In the genomic region with DNA sequence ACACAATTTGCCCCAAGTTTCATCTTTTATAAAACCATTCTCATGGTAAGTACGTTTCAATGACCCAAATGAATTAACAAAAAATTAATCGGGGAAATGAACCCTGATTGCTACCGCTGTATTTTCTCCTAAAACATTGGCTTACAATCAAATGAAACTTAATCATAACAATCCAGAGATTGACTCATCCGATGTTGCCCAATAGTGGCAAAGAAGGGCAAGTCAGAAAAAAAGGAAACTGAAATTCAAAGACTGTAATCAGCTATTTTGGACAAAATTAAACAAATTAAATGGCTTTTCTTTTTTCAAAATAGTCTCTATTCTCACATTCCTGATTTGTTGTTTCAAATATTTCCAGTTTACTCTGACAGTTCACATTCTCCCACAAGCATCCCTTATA, we compare ENCODE assay signal across 17 cellular contexts. TPM values are rescaled to one million over a fixed set of nuclear protein-coding genes. Genes with fewer than 3 reads are reported as not detected.
DNase-seq lines count a peak whose midpoint lies in the region; ATAC-seq and TF ChIP-seq lines count a peak whose summit lies in the region.
"Had no signal": no experiment of that assay in that cellular context is flagged by ENCODE, and none has a peak within 500 bp of the region (broad histone marks: within the 10 kb centered on the region; RNA-seq: fewer than 3 reads in every experiment).

No MANE protein-coding gene starts in this region.

- no peak for ATAC-seq in psoas muscle
- ATAC-seq in CD4-positive, alpha-beta T cell (ENCODE audit: poor library complexity) = no peak
- no peak for ATAC-seq in activated CD4-positive, CD25-positive, alpha-beta regulatory T cell treated with anti-CD3 and anti-CD28 coated beads, Interleukin-2, amount 50 U/mL, for 24 hours
- ATAC-seq: naive thymus-derived CD4-positive, alpha-beta T cell; stimulated activated naive CD8-positive, alpha-beta T cell treated with anti-CD3 and anti-CD28 coated beads, Interleukin-15, amount 100 ng/mL, for 72 hours had no signal

- H3K4me3 Mint-ChIP-seq in activated T-helper 2 cell treated with anti-CD3 and anti-CD28 coated beads, Interferon-gamma antibody, Interleukin-2, Interleukin-4, amounts not matched to agents 10 μg/mL and 5 μg/mL and 100 μg/mL, durations not matched to agents 14 hours and 24 hours and 36 hours (ENCODE audit: low read depth) = no peak overlapping the region
- H3K4me3 Mint-ChIP-seq in CD4-positive, alpha-beta T cell = no peak overlapping the region
- H3K4me3 Mint-ChIP-seq: activated naive CD8-positive, alpha-beta T cell treated with anti-CD3 and anti-CD28 coated beads, Interleukin-2, amount 10 ng/mL, durations not matched to agents 7 days and 5 days; naive thymus-derived CD4-positive, alpha-beta T cell; stimulated activated naive CD8-positive, alpha-beta T cell treated with anti-CD3 and anti-CD28 coated beads, Interleukin-15, amount 100 ng/mL, for 72 hours had no signal

- H3K27ac ChIP-seq in brain microvascular endothelial cell (no peak overlapping the region), psoas muscle (no peak overlapping the region)
- H3K27ac ChIP-seq in CD4-positive, alpha-beta T cell (ENCODE audit: low read depth, low read length) = no peak overlapping the region
- H3K27ac ChIP-seq: right lobe of liver had no signal

- WGBS in psoas muscle, 3 donors = 84 to 87% (median 84%) methylated on average over 4 of the region's 4 CpGs

- POLR2A ChIA-PET in CD4-positive, alpha-beta T cell (lab: Charles Lee) = no interaction called here

- H3K9me3 ChIP-seq in psoas muscle = no peaks in the 10 kb centered on the region
- H3K9me3 ChIP-seq in CD4-positive, alpha-beta T cell (ENCODE audit: control insufficient read depth, low read length) = no peaks in the 10 kb centered on the region
- H3K9me3 ChIP-seq: HAP-1, right lobe of liver had no signal

- TF ChIP-seq CTCF in brain microvascular endothelial cell (IDR thresholded peaks at IDR 0.05; ENCODE audit: low read depth, low read length, missing control alignments) = no peak
- TF ChIP-seq CTCF in psoas muscle (IDR thresholded peaks at IDR 0.05) = no peak
- TF ChIP-seq CTCF in CD4-positive, alpha-beta T cell (IDR thresholded peaks at IDR 0.05) = no peak

- H3K4me3 ChIP-seq in brain microvascular endothelial cell (ENCODE audit: low read depth, low read length) (no peak overlapping the region), psoas muscle (no peak overlapping the region)
- H3K4me3 ChIP-seq: HAP-1, right lobe of liver had no signal

- H3K36me3 Mint-ChIP-seq in activated T-helper 2 cell treated with anti-CD3 and anti-CD28 coated beads, Interferon-gamma antibody, Interleukin-2, Interleukin-4, amounts not matched to agents 10 μg/mL and 5 μg/mL and 100 μg/mL, durations not matched to agents 14 hours and 24 hours and 36 hours (ENCODE audit: low read depth) = no peaks in the 10 kb centered on the region
- no peaks in the 10 kb centered on the region for H3K36me3 Mint-ChIP-seq in CD4-positive, alpha-beta T cell (ENCODE audit: low read depth)
- H3K36me3 Mint-ChIP-seq: activated naive CD8-positive, alpha-beta T cell treated with anti-CD3 and anti-CD28 coated beads, Interleukin-2, amount 10 ng/mL, durations not matched to agents 7 days and 5 days had no signal

- in situ Hi-C loops in brain microvascular endothelial cell (cut with HindIII; ENCODE audit: low pct_ligation_motif_present, low sequenced_read_pairs) = no loop called here

- H3K9me3 Mint-ChIP-seq in activated T-helper 2 cell treated with anti-CD3 and anti-CD28 coated beads, Interferon-gamma antibody, Interleukin-2, Interleukin-4, amounts not matched to agents 10 μg/mL and 5 μg/mL and 100 μg/mL, durations not matched to agents 14 hours and 24 hours and 36 hours = no peaks in the 10 kb centered on the region
- peaks cover 3% of the 10 kb centered on the region for H3K9me3 Mint-ChIP-seq in CD4-positive, alpha-beta T cell
- H3K9me3 Mint-ChIP-seq: stimulated activated naive CD8-positive, alpha-beta T cell treated with anti-CD3 and anti-CD28 coated beads, Interleukin-15, amount 100 ng/mL, for 72 hours had no signal

- no peak overlapping the region for H3K27ac Mint-ChIP-seq in activated T-helper 2 cell treated with anti-CD3 and anti-CD28 coated beads, Interferon-gamma antibody, Interleukin-2, Interleukin-4, amounts not matched to agents 10 μg/mL and 5 μg/mL and 100 μg/mL, durations not matched to agents 14 hours and 24 hours and 36 hours
- no peak overlapping the region for H3K27ac Mint-ChIP-seq in CD4-positive, alpha-beta T cell
- H3K27ac Mint-ChIP-seq: activated naive CD8-positive, alpha-beta T cell treated with anti-CD3 and anti-CD28 coated beads, Interleukin-2, amount 10 ng/mL, durations not matched to agents 7 days and 5 days; naive thymus-derived CD4-positive, alpha-beta T cell had no signal

- DNase-seq in COLO829 (ENCODE audit: low spot score) = peak; percentile 17
- DNase-seq in NOMO-1 treated with dmso at 0.1 percent for 144 hours (lab: John Stamatoyannopoulos, UW; ENCODE audit: unreplicated experiment) = peak; percentile 68
- DNase-seq in brain microvascular endothelial cell = peak; percentile 43
- peak; percentile 11 for DNase-seq in kidney glomerular epithelial cell (lab: John Stamatoyannopoulos, UW)
- DNase-seq in psoas muscle = no peak
- no peak for DNase-seq in activated T-helper 2 cell treated with anti-CD3 and anti-CD28 coated beads, Interferon-gamma antibody, Interleukin-2, Interleukin-4, amounts not matched to agents 10 μg/mL and 5 μg/mL and 100 μg/mL, durations not matched to agents 14 hours and 24 hours and 36 hours (ENCODE audit: low spot score)
- DNase-seq in CD4-positive, alpha-beta T cell = no peak
- DNase-seq: activated naive CD8-positive, alpha-beta T cell treated with anti-CD3 and anti-CD28 coated beads, Interleukin-2, amount 10 ng/mL, durations not matched to agents 7 days and 5 days; C1 segment of cervical spinal cord; naive thymus-derived CD4-positive, alpha-beta T cell; NCI-H524 treated with DMSO at 0.1 percent for 48 hours; right lobe of liver; RPMI8226; stimulated activated naive CD8-positive, alpha-beta T cell treated with anti-CD3 and anti-CD28 coated beads, Interleukin-15, amount 100 ng/mL, for 72 hours had no signal

- H3K4me1 Mint-ChIP-seq in activated T-helper 2 cell treated with anti-CD3 and anti-CD28 coated beads, Interferon-gamma antibody, Interleukin-2, Interleukin-4, amounts not matched to agents 10 μg/mL and 5 μg/mL and 100 μg/mL, durations not matched to agents 14 hours and 24 hours and 36 hours (ENCODE audit: low read depth) = no peaks in the 10 kb centered on the region
- no peaks in the 10 kb centered on the region for H3K4me1 Mint-ChIP-seq in CD4-positive, alpha-beta T cell (ENCODE audit: low read depth)
- H3K4me1 Mint-ChIP-seq: activated naive CD8-positive, alpha-beta T cell treated with anti-CD3 and anti-CD28 coated beads, Interleukin-2, amount 10 ng/mL, durations not matched to agents 7 days and 5 days; stimulated activated naive CD8-positive, alpha-beta T cell treated with anti-CD3 and anti-CD28 coated beads, Interleukin-15, amount 100 ng/mL, for 72 hours had no signal

- CTCF ChIA-PET in CD4-positive, alpha-beta T cell (lab: Charles Lee) = no interaction called here

- H3K27me3 ChIP-seq in brain microvascular endothelial cell (replicated peaks) (no peaks in the 10 kb centered on the region), psoas muscle (ENCODE audit: insufficient read depth in 3 of 3, low read length in 2 of 3) (no peaks in the 10 kb centered on the region)
- H3K27me3 ChIP-seq in CD4-positive, alpha-beta T cell (ENCODE audit: control insufficient read depth, insufficient read depth, low read length) = no peaks in the 10 kb centered on the region
- H3K27me3 ChIP-seq: right lobe of liver had no signal

- no peaks in the 10 kb centered on the region for H3K27me3 Mint-ChIP-seq in activated T-helper 2 cell treated with anti-CD3 and anti-CD28 coated beads, Interferon-gamma antibody, Interleukin-2, Interleukin-4, amounts not matched to agents 10 μg/mL and 5 μg/mL and 100 μg/mL, durations not matched to agents 14 hours and 24 hours and 36 hours (ENCODE audit: low read depth)
- H3K27me3 Mint-ChIP-seq in CD4-positive, alpha-beta T cell = peaks cover 5% of the 10 kb centered on the region
- H3K27me3 Mint-ChIP-seq: stimulated activated naive CD8-positive, alpha-beta T cell treated with anti-CD3 and anti-CD28 coated beads, Interleukin-15, amount 100 ng/mL, for 72 hours had no signal

- intact Hi-C loops in psoas muscle (cut with DNase I) = no loop called here
- intact Hi-C loops in activated T-helper 2 cell treated with anti-CD3 and anti-CD28 coated beads, Interferon-gamma antibody, Interleukin-2, Interleukin-4, amounts not matched to agents 10 μg/mL and 5 μg/mL and 100 μg/mL, durations not matched to agents 14 hours and 24 hours and 36 hours (cut with micrococcal nuclease) = no loop called here
- intact Hi-C loops in CD4-positive, alpha-beta T cell (cut with DNase I, micrococcal nuclease) = no loop called here

- H3K36me3 ChIP-seq in brain microvascular endothelial cell (replicated peaks) (no peaks in the 10 kb centered on the region), psoas muscle (ENCODE audit: insufficient read depth in 1 of 2, low read depth in 1 of 2) (no peaks in the 10 kb centered on the region)
- H3K36me3 ChIP-seq: HAP-1, right lobe of liver had no signal

- H3K4me1 ChIP-seq in psoas muscle = no peaks in the 10 kb centered on the region
- H3K4me1 ChIP-seq: HAP-1, right lobe of liver had no signal

RNA-seq across cellular contexts. Expression of a gene that starts 3.9 kb away (rescaled TPM):
- total RNA-seq in psoas muscle = not detected
- not detected for polyA plus RNA-seq in psoas muscle
- total RNA-seq in activated T-helper 2 cell treated with anti-CD3 and anti-CD28 coated beads, Interferon-gamma antibody, Interleukin-2, Interleukin-4, amounts not matched to agents 10 μg/mL and 5 μg/mL and 100 μg/mL, durations not matched to agents 14 hours and 24 hours and 36 hours = not detected in 2 replicates
- total RNA-seq in CD4-positive, alpha-beta T cell = not detected
- total RNA-seq: activated naive CD8-positive, alpha-beta T cell treated with anti-CD3 and anti-CD28 coated beads, Interleukin-2, amount 10 ng/mL, durations not matched to agents 7 days and 5 days; dermis microvascular lymphatic vessel endothelial cell; naive thymus-derived CD4-positive, alpha-beta T cell; right lobe of liver had no signal
- polyA plus RNA-seq: naive thymus-derived CD4-positive, alpha-beta T cell had no signal

RNA-seq across cellular contexts. Expression of a gene that starts 47.4 kb away (rescaled TPM):
- 1 to 10 TPM; 5.8 to 9.5 (median 8.9) TPM for total RNA-seq in psoas muscle
- polyA plus RNA-seq in psoas muscle = 10 to 100 TPM in 1 of 3 donors, 1 to 10 TPM in 2; 4.9 to 10.6 (median 8.0) TPM
- total RNA-seq in activated T-helper 2 cell treated with anti-CD3 and anti-CD28 coated beads, Interferon-gamma antibody, Interleukin-2, Interleukin-4, amounts not matched to agents 10 μg/mL and 5 μg/mL and 100 μg/mL, durations not matched to agents 14 hours and 24 hours and 36 hours = 13.5 and 15.8 TPM in 2 replicates
- 10 to 100 TPM; 37.4 to 42.9 TPM for total RNA-seq in CD4-positive, alpha-beta T cell

RNA-seq across cellular contexts. Expression of a gene that starts 58.3 kb away (rescaled TPM):
- 10 to 100 TPM; 22.4 to 31.3 (median 26.7) TPM for total RNA-seq in psoas muscle
- polyA plus RNA-seq in psoas muscle = 10 to 100 TPM; 11.6 to 19.2 (median 14.4) TPM
- 12.7 and 13.2 TPM in 2 replicates for total RNA-seq in activated T-helper 2 cell treated with anti-CD3 and anti-CD28 coated beads, Interferon-gamma antibody, Interleukin-2, Interleukin-4, amounts not matched to agents 10 μg/mL and 5 μg/mL and 100 μg/mL, durations not matched to agents 14 hours and 24 hours and 36 hours
- total RNA-seq in CD4-positive, alpha-beta T cell = 1 to 10 TPM; 4.8 to 4.9 TPM

Comparison
In these comparisons a context has a peak if more than half of its experiments do, and no peak if none do; other contexts are left out.
1. DNase-seq: peak in COLO829 (single experiment), NOMO-1 treated with dmso at 0.1 percent for 144 hours (single experiment), brain microvascular endothelial cell (single experiment) and kidney glomerular epithelial cell (single experiment); none in psoas muscle (0 of 2), activated T-helper 2 cell treated with anti-CD3 and anti-CD28 coated beads, Interferon-gamma antibody, Interleukin-2, Interleukin-4, amounts not matched to agents 10 μg/mL and 5 μg/mL and 100 μg/mL, durations not matched to agents 14 hours and 24 hours and 36 hours (single experiment) and CD4-positive, alpha-beta T cell (0 of 10).